Comparison of ENCODE assay signal across 1 cellular context in genomic region chr1:16960560-16961296, GRCh38.
TF ChIP-seq lines count a peak whose summit lies in the region.

No MANE protein-coding gene starts in this region.

TF ChIP-seq in H1, 55 proteins besides CTCF, POLR2A, EP300 and RAD21:
- TF ChIP-seq PHF8 (conservative IDR thresholded peaks at IDR 0.05; ENCODE audit: low read depth, low read length) (peak; percentile 51; the same call in 1 of the 2 replicates), TAF1 (IDR thresholded peaks at IDR 0.05; ENCODE audit: low read depth, low read length) (peak; percentile 54; the same call in 1 of the 2 replicates), POU5F1 (IDR thresholded peaks at IDR 0.05; ENCODE audit: low read depth, low read length) (no peak), KDM4A (IDR thresholded peaks at IDR 0.05; ENCODE audit: low read depth, low read length, severe bottlenecking) (peak; percentile 44), MAFK (IDR thresholded peaks at IDR 0.05; ENCODE audit: low read depth, low read length) (no peak), GABPA (IDR thresholded peaks at IDR 0.05; ENCODE audit: borderline replicate concordance, insufficient read depth, low read length) (peak; percentile 71; the same call in 1 of the 2 replicates), POLR2AphosphoS5 (IDR thresholded peaks at IDR 0.05; ENCODE audit: low read depth, low read length) (peak; percentile 48; the same call in 1 of the 2 replicates), ASH2L (IDR thresholded peaks at IDR 0.05; ENCODE audit: low read length) (no peak), RBBP5 (IDR thresholded peaks at IDR 0.05; ENCODE audit: borderline replicate concordance, low read depth, low read length) (no peak; the same call in 1 of the 2 replicates), SP4 (IDR thresholded peaks at IDR 0.05; ENCODE audit: low read length) (no peak), YY1 (IDR thresholded peaks at IDR 0.05; ENCODE audit: low read depth, low read length) (peak; percentile 30; the same call in 1 of the 2 replicates), TEAD4 (IDR thresholded peaks at IDR 0.05; ENCODE audit: low read depth, low read length) (no peak; the same call in 1 of the 2 replicates), CHD1 (IDR thresholded peaks at IDR 0.05; ENCODE audit: low read depth, low read length) (no peak), BCL11A (IDR thresholded peaks at IDR 0.05; ENCODE audit: low read depth in 2 of 2, low read length in 2 of 2) (no peak), SAP30 (IDR thresholded peaks at IDR 0.05; ENCODE audit: insufficient read depth, insufficient replicate concordance, low read length) (no peak), HDAC2 (IDR thresholded peaks at IDR 0.05; ENCODE audit: borderline replicate concordance in 1 of 2, low read depth in 2 of 2, low read length in 2 of 2) (no peak; a peak in 1 of 4 replicates), E2F6 (IDR thresholded peaks at IDR 0.05) (0 out of 2 replicates have a peak, but pooled peaks have one; percentile 16), JUN (IDR thresholded peaks at IDR 0.05; ENCODE audit: low read depth, low read length) (no peak), TAF7 (optimal IDR thresholded peaks at IDR 0.05; ENCODE audit: borderline replicate concordance, low read depth, low read length) (peak; percentile 43), TCF12 (IDR thresholded peaks at IDR 0.05; ENCODE audit: low read depth, low read length) (0 out of 2 replicates have a peak, but pooled peaks have one; percentile 36), TBP (IDR thresholded peaks at IDR 0.05; ENCODE audit: low read depth, low read length) (peak; percentile 55; the same call in 1 of the 2 replicates), NRF1 (IDR thresholded peaks at IDR 0.05; ENCODE audit: low read depth, low read length) (no peak), CTBP2 (IDR thresholded peaks at IDR 0.05; ENCODE audit: borderline replicate concordance, insufficient read depth, insufficient read length, low read length) (no peak), CEBPB (IDR thresholded peaks at IDR 0.05; ENCODE audit: low read depth, low read length) (no peak), BACH1 (IDR thresholded peaks at IDR 0.05; ENCODE audit: low read length) (peak; percentile 54; the same call in 1 of the 2 replicates), ATF2 (IDR thresholded peaks at IDR 0.05; ENCODE audit: low read length) (no peak), CREB1 (IDR thresholded peaks at IDR 0.05) (peak; percentile 62; the same call in 1 of the 2 replicates), EZH2 (IDR thresholded peaks at IDR 0.05; ENCODE audit: low read depth, low read length, severe bottlenecking) (no peak), RXRA (IDR thresholded peaks at IDR 0.05; ENCODE audit: insufficient read depth, low read depth, low read length) (no peak), SIN3A (conservative IDR thresholded peaks at IDR 0.05 in 1 of 2, IDR thresholded peaks at IDR 0.05 in 1 of 2; ENCODE audit: low read depth in 1 of 2, low read length in 2 of 2) (peak; percentile 85 to 90; a peak in 3 of 4 replicates), GTF2F1 (IDR thresholded peaks at IDR 0.05; ENCODE audit: borderline replicate concordance, low read depth, low read length) (no peak), MAX (IDR thresholded peaks at IDR 0.05) (peak; percentile 87)
